In genomic region chr6:117399924-117400323, GRCh38 we compare ENCODE assay signal across 13 cellular contexts.
A peak's percentile ranks its signal among the peaks of the same experiment; 100 is the strongest.
DNase-seq lines count a peak whose midpoint lies in the region; ATAC-seq and TF ChIP-seq lines count a peak whose summit lies in the region.
"Had no signal": no experiment of that assay in that cellular context is flagged by ENCODE, and none has a peak within 500 bp of the region (broad histone marks: within the 10 kb centered on the region; RNA-seq: fewer than 3 reads in every experiment).

No MANE protein-coding gene starts in this region.

- H3K36me3 ChIP-seq in HEK293 (ENCODE audit: control insufficient read depth in 2 of 2, insufficient read depth in 1 of 2, low read length in 2 of 2) (no peaks in the 10 kb centered on the region), MM.1S (replicated peaks; ENCODE audit: insufficient read depth, low read length) (no peaks in the 10 kb centered on the region)
- H3K36me3 ChIP-seq: gastrocnemius medialis had no signal

- H3F3A ChIP-seq in MM.1S (ENCODE audit: insufficient read depth, low read length): no peaks in the 10 kb centered on the region

- TF ChIP-seq CTCF in HEK293 (tag by site-specific recombination; IDR thresholded peaks at IDR 0.05) (peak; percentile 36; the same call in 1 of the 2 replicates), astrocyte of the cerebellum (IDR thresholded peaks at IDR 0.05; ENCODE audit: low read depth, low read length, missing control alignments) (peak; percentile 41), MM.1S (IDR thresholded peaks at IDR 0.05; ENCODE audit: low read length) (no peak)

- H3K4me1 ChIP-seq in HEK293 (ENCODE audit: control insufficient read depth, insufficient read depth, low read length) (no peaks in the 10 kb centered on the region), MM.1S (ENCODE audit: low read length) (no peaks in the 10 kb centered on the region)
- H3K4me1 ChIP-seq: upper lobe of left lung had no signal

- CTCF ChIA-PET in HEK293 (lab: Yijun Ruan, JAX): interaction anchor here (0.6 to 3.9 kb wide), 24 partner anchors 9 to 1519 kb away, joined by 3 to 24 read pairs (median 4); partner anchors contain the start of genes GOPC and ROS1

- no peak overlapping the region for H2AFZ ChIP-seq in MM.1S (ENCODE audit: low read length)

- in situ Hi-C loops in astrocyte of the cerebellum (cut with HindIII; ENCODE audit: low sequenced_read_pairs): no loop called here

- no peak overlapping the region for H3K27ac ChIP-seq in HEK293 (ENCODE audit: extremely low read depth, low read depth, low read length)
- H3K27ac ChIP-seq in MM.1S (ENCODE audit: low read length): no peak overlapping the region
- H3K27ac ChIP-seq: gastrocnemius medialis, upper lobe of left lung had no signal

- H3K79me2 ChIP-seq in MM.1S (ENCODE audit: low read length): no peaks in the 10 kb centered on the region

- H4K20me1 ChIP-seq in MM.1S (ENCODE audit: insufficient read depth, low read length): no peaks in the 10 kb centered on the region

- H3K9me3 ChIP-seq in HEK293 (ENCODE audit: control insufficient read depth, insufficient read depth, low read depth, low read length): no peaks in the 10 kb centered on the region
- no peaks in the 10 kb centered on the region for H3K9me3 ChIP-seq in MM.1S (replicated peaks; ENCODE audit: insufficient read depth, low read length)
- H3K9me3 ChIP-seq: gastrocnemius medialis, upper lobe of left lung had no signal

- H3K27me3 ChIP-seq in MM.1S (replicated peaks; ENCODE audit: insufficient read depth, low read length): no peaks in the 10 kb centered on the region
- H3K27me3 ChIP-seq: gastrocnemius medialis, upper lobe of left lung had no signal

- POLR2A ChIA-PET in HEK293 (lab: Yijun Ruan, JAX): no interaction called here

- ATAC-seq in GM18873 (IDR thresholded peaks at IDR 0.05; ENCODE audit: low FRiP score, unreplicated experiment) (no peak), GM19455 (IDR thresholded peaks at IDR 0.05; ENCODE audit: unreplicated experiment) (no peak)
- ATAC-seq: gastrocnemius medialis had no signal

- H3K4me2 ChIP-seq in MM.1S (ENCODE audit: low read depth, low read length): no peak overlapping the region

- H3K4me3 ChIP-seq in HEK293 (ENCODE audit: low read depth, low read length) (no peak overlapping the region), astrocyte of the cerebellum (ENCODE audit: low read depth, low read length) (no peak overlapping the region), MM.1S (ENCODE audit: low read length) (no peak overlapping the region)
- H3K4me3 ChIP-seq: gastrocnemius medialis, upper lobe of left lung had no signal

- no peak overlapping the region for H3K9ac ChIP-seq in MM.1S (ENCODE audit: low read length)

- no peaks in the 10 kb centered on the region for H3K9me2 ChIP-seq in MM.1S (replicated peaks; ENCODE audit: insufficient read depth, low read length)

- DNase-seq in AG08396 (ENCODE audit: low spot score) (peak; percentile 13), astrocyte of the cerebellum (ENCODE audit: low read depth) (no peak), kidney tubule cell (ENCODE audit: low spot score) (peak; percentile 13), MM.1S (no peak), GM19238 (ENCODE audit: insufficient read length, low spot score) (no peak)
- DNase-seq: activated CD4-positive, alpha-beta T cell treated with anti-CD3 and anti-CD28 coated beads for 4 hours; activated naive CD8-positive, alpha-beta T cell treated with anti-CD3 and anti-CD28 coated beads for 36 hours; gastrocnemius medialis; KG1; upper lobe of left lung had no signal

TF ChIP-seq in HEK293, 187 proteins besides CTCF, POLR2A, EP300 and RAD21:
- TF ChIP-seq ZNF133 (tag by site-specific recombination; IDR thresholded peaks at IDR 0.05): 0 out of 2 replicates have a peak, but pooled peaks have one; percentile 6
- peak; percentile 4; the same call in 1 of the 2 replicates for TF ChIP-seq ZNF654 (tag by site-specific recombination; IDR thresholded peaks at IDR 0.05; ENCODE audit: low read depth)
- no peak for TF ChIP-seq MZF1 (tag by site-specific recombination; IDR thresholded peaks at IDR 0.05; ENCODE audit: borderline replicate concordance)
- no peak for TF ChIP-seq ZFHX2 (tag by site-specific recombination; conservative IDR thresholded peaks at IDR 0.05)

Comparison
In these comparisons a context has a peak if more than half of its experiments do, and no peak if none do; other contexts are left out.
1. DNase-seq: peak in AG08396 (single experiment) and kidney tubule cell (single experiment); none in astrocyte of the cerebellum (single experiment), MM.1S (single experiment) and GM19238 (single experiment).